Comparison of ENCODE assay signal across 1 cellular context in the genomic region with DNA sequence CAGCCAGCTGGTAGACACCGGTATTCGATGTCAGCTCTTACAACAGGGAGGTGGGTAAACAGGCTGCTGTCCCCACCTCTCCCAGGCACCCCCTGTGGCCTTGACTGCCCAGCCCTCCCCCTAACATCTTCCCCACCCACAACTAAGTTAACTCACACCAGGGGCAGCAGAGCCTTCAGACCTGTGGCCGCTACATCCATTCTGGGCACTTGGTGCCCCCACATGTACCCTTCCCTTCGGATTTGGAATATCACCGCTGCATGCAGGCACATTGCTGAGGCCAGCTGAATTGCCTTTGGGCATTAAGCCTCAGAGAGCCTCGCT.
TF ChIP-seq lines count a peak whose summit lies in the region.

No MANE protein-coding gene starts in this region.

TF ChIP-seq in HepG2, 621 proteins besides CTCF, POLR2A, EP300 and RAD21 (continues in another document):
- TF ChIP-seq, protein P1, sequence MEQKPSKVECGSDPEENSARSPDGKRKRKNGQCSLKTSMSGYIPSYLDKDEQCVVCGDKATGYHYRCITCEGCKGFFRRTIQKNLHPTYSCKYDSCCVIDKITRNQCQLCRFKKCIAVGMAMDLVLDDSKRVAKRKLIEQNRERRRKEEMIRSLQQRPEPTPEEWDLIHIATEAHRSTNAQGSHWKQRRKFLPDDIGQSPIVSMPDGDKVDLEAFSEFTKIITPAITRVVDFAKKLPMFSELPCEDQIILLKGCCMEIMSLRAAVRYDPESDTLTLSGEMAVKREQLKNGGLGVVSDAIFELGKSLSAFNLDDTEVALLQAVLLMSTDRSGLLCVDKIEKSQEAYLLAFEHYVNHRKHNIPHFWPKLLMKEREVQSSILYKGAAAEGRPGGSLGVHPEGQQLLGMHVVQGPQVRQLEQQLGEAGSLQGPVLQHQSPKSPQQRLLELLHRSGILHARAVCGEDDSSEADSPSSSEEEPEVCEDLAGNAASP (CRISPR knock-in tag; IDR thresholded peaks at IDR 0.05; ENCODE audit: borderline replicate concordance), result 0 out of 2 replicates have a peak, but pooled peaks have one; percentile 25
- peak; percentile 8; the same call in 1 of the 2 replicates for TF ChIP-seq ZNF263 (CRISPR knock-in tag; IDR thresholded peaks at IDR 0.05)
- TF ChIP-seq ZNF768 (CRISPR knock-in tag; IDR thresholded peaks at IDR 0.05), result 0 out of 2 replicates have a peak, but pooled peaks have one; percentile 32
- TF ChIP-seq, protein P2, sequence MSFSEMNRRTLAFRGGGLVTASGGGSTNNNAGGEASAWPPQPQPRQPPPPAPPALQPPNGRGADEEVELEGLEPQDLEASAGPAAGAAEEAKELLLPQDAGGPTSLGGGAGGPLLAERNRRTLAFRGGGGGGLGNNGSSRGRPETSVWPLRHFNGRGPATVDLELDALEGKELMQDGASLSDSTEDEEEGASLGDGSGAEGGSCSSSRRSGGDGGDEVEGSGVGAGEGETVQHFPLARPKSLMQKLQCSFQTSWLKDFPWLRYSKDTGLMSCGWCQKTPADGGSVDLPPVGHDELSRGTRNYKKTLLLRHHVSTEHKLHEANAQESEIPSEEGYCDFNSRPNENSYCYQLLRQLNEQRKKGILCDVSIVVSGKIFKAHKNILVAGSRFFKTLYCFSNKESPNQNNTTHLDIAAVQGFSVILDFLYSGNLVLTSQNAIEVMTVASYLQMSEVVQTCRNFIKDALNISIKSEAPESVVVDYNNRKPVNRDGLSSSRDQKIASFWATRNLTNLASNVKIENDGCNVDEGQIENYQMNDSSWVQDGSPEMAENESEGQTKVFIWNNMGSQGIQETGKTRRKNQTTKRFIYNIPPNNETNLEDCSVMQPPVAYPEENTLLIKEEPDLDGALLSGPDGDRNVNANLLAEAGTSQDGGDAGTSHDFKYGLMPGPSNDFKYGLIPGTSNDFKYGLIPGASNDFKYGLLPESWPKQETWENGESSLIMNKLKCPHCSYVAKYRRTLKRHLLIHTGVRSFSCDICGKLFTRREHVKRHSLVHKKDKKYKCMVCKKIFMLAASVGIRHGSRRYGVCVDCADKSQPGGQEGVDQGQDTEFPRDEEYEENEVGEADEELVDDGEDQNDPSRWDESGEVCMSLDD (CRISPR knock-in tag; IDR thresholded peaks at IDR 0.05; ENCODE audit: borderline replicate concordance), result 0 out of 2 replicates have a peak, but pooled peaks have one; percentile 8
- TF ChIP-seq ZNF260 (CRISPR knock-in tag; IDR thresholded peaks at IDR 0.05; ENCODE audit: borderline replicate concordance, low read depth), result 0 out of 2 replicates have a peak, but pooled peaks have one; percentile 44
- peak; percentile 7; the same call in 1 of the 2 replicates for TF ChIP-seq RXRB (CRISPR knock-in tag; IDR thresholded peaks at IDR 0.05; ENCODE audit: borderline replicate concordance)
- TF ChIP-seq, protein P3, sequence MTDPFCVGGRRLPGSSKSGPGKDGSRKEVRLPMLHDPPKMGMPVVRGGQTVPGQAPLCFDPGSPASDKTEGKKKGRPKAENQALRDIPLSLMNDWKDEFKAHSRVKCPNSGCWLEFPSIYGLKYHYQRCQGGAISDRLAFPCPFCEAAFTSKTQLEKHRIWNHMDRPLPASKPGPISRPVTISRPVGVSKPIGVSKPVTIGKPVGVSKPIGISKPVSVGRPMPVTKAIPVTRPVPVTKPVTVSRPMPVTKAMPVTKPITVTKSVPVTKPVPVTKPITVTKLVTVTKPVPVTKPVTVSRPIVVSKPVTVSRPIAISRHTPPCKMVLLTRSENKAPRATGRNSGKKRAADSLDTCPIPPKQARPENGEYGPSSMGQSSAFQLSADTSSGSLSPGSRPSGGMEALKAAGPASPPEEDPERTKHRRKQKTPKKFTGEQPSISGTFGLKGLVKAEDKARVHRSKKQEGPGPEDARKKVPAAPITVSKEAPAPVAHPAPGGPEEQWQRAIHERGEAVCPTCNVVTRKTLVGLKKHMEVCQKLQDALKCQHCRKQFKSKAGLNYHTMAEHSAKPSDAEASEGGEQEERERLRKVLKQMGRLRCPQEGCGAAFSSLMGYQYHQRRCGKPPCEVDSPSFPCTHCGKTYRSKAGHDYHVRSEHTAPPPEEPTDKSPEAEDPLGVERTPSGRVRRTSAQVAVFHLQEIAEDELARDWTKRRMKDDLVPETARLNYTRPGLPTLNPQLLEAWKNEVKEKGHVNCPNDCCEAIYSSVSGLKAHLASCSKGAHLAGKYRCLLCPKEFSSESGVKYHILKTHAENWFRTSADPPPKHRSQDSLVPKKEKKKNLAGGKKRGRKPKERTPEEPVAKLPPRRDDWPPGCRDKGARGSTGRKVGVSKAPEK (CRISPR knock-in tag; IDR thresholded peaks at IDR 0.05; ENCODE audit: borderline replicate concordance), result no peak
- TF ChIP-seq, protein P4, sequence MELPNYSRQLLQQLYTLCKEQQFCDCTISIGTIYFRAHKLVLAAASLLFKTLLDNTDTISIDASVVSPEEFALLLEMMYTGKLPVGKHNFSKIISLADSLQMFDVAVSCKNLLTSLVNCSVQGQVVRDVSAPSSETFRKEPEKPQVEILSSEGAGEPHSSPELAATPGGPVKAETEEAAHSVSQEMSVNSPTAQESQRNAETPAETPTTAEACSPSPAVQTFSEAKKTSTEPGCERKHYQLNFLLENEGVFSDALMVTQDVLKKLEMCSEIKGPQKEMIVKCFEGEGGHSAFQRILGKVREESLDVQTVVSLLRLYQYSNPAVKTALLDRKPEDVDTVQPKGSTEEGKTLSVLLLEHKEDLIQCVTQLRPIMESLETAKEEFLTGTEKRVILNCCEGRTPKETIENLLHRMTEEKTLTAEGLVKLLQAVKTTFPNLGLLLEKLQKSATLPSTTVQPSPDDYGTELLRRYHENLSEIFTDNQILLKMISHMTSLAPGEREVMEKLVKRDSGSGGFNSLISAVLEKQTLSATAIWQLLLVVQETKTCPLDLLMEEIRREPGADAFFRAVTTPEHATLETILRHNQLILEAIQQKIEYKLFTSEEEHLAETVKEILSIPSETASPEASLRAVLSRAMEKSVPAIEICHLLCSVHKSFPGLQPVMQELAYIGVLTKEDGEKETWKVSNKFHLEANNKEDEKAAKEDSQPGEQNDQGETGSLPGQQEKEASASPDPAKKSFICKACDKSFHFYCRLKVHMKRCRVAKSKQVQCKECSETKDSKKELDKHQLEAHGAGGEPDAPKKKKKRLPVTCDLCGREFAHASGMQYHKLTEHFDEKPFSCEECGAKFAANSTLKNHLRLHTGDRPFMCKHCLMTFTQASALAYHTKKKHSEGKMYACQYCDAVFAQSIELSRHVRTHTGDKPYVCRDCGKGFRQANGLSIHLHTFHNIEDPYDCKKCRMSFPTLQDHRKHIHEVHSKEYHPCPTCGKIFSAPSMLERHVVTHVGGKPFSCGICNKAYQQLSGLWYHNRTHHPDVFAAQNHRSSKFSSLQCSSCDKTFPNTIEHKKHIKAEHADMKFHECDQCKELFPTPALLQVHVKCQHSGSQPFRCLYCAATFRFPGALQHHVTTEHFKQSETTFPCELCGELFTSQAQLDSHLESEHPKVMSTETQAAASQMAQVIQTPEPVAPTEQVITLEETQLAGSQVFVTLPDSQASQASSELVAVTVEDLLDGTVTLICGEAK (IDR thresholded peaks at IDR 0.05), result no peak
- TF ChIP-seq, protein P4 (CRISPR knock-in tag; IDR thresholded peaks at IDR 0.05), result peak; percentile 36; the same call in 1 of the 2 replicates
- TF ChIP-seq AKAP8 (CRISPR knock-in tag; IDR thresholded peaks at IDR 0.05), result peak; percentile 64; the same call in 1 of the 2 replicates
- TF ChIP-seq, protein P5, sequence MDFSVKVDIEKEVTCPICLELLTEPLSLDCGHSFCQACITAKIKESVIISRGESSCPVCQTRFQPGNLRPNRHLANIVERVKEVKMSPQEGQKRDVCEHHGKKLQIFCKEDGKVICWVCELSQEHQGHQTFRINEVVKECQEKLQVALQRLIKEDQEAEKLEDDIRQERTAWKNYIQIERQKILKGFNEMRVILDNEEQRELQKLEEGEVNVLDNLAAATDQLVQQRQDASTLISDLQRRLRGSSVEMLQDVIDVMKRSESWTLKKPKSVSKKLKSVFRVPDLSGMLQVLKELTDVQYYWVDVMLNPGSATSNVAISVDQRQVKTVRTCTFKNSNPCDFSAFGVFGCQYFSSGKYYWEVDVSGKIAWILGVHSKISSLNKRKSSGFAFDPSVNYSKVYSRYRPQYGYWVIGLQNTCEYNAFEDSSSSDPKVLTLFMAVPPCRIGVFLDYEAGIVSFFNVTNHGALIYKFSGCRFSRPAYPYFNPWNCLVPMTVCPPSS (IDR thresholded peaks at IDR 0.05), result no peak
- 0 out of 2 replicates have a peak, but pooled peaks have one; percentile 3 for TF ChIP-seq SOX13 (IDR thresholded peaks at IDR 0.05)
- TF ChIP-seq SOX13 (CRISPR knock-in tag; conservative IDR thresholded peaks at IDR 0.05 in 1 of 2, IDR thresholded peaks at IDR 0.05 in 1 of 2), result no peak
- peak; percentile 34; the same call in 1 of the 2 replicates for TF ChIP-seq CCDC6 (CRISPR knock-in tag; IDR thresholded peaks at IDR 0.05)
- TF ChIP-seq, protein P6, sequence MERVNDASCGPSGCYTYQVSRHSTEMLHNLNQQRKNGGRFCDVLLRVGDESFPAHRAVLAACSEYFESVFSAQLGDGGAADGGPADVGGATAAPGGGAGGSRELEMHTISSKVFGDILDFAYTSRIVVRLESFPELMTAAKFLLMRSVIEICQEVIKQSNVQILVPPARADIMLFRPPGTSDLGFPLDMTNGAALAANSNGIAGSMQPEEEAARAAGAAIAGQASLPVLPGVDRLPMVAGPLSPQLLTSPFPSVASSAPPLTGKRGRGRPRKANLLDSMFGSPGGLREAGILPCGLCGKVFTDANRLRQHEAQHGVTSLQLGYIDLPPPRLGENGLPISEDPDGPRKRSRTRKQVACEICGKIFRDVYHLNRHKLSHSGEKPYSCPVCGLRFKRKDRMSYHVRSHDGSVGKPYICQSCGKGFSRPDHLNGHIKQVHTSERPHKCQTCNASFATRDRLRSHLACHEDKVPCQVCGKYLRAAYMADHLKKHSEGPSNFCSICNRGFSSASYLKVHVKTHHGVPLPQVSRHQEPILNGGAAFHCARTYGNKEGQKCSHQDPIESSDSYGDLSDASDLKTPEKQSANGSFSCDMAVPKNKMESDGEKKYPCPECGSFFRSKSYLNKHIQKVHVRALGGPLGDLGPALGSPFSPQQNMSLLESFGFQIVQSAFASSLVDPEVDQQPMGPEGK (CRISPR knock-in tag; IDR thresholded peaks at IDR 0.05), result peak; percentile 94; the same call in 1 of the 2 replicates
- TF ChIP-seq, protein P7, sequence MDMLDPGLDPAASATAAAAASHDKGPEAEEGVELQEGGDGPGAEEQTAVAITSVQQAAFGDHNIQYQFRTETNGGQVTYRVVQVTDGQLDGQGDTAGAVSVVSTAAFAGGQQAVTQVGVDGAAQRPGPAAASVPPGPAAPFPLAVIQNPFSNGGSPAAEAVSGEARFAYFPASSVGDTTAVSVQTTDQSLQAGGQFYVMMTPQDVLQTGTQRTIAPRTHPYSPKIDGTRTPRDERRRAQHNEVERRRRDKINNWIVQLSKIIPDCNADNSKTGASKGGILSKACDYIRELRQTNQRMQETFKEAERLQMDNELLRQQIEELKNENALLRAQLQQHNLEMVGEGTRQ (IDR thresholded peaks at IDR 0.05; ENCODE audit: low read depth, low read length), result no peak
- TF ChIP-seq, protein P7 (CRISPR knock-in tag; IDR thresholded peaks at IDR 0.05; ENCODE audit: borderline replicate concordance), result no peak
- no peak for TF ChIP-seq TMF1 (CRISPR knock-in tag; IDR thresholded peaks at IDR 0.05; ENCODE audit: low read depth)
- TF ChIP-seq HDAC6 (IDR thresholded peaks at IDR 0.05; ENCODE audit: low read depth, low read length), result no peak
- TF ChIP-seq RFXAP (CRISPR knock-in tag; IDR thresholded peaks at IDR 0.05; ENCODE audit: borderline replicate concordance), result 0 out of 2 replicates have a peak, but pooled peaks have one; percentile 36
- TF ChIP-seq, protein P8, sequence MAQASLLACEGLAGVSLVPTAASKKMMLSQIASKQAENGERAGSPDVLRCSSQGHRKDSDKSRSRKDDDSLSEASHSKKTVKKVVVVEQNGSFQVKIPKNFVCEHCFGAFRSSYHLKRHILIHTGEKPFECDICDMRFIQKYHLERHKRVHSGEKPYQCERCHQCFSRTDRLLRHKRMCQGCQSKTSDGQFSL (CRISPR knock-in tag; IDR thresholded peaks at IDR 0.05), result no peak
- no peak for TF ChIP-seq MAF1 (CRISPR knock-in tag; IDR thresholded peaks at IDR 0.05; ENCODE audit: borderline replicate concordance)
- 0 out of 2 replicates have a peak, but pooled peaks have one; percentile 48 for TF ChIP-seq ZNF296 (CRISPR knock-in tag; conservative IDR thresholded peaks at IDR 0.05)
- peak; percentile 28 for TF ChIP-seq TEAD3 (CRISPR knock-in tag; optimal IDR thresholded peaks at IDR 0.05; ENCODE audit: borderline replicate concordance)
- TF ChIP-seq CBFB (CRISPR knock-in tag; IDR thresholded peaks at IDR 0.05), result 0 out of 2 replicates have a peak, but pooled peaks have one; percentile 27
- 0 out of 2 replicates have a peak, but pooled peaks have one; percentile 35 for TF ChIP-seq ZNF20 (CRISPR knock-in tag; IDR thresholded peaks at IDR 0.05)
- TF ChIP-seq NCOA2 (CRISPR knock-in tag; IDR thresholded peaks at IDR 0.05), result peak; percentile 60; the same call in 1 of the 2 replicates
- TF ChIP-seq, protein P9, sequence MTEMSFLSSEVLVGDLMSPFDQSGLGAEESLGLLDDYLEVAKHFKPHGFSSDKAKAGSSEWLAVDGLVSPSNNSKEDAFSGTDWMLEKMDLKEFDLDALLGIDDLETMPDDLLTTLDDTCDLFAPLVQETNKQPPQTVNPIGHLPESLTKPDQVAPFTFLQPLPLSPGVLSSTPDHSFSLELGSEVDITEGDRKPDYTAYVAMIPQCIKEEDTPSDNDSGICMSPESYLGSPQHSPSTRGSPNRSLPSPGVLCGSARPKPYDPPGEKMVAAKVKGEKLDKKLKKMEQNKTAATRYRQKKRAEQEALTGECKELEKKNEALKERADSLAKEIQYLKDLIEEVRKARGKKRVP (CRISPR knock-in tag; IDR thresholded peaks at IDR 0.05), result no peak
